9 cellular contexts compared by ENCODE assay signal in genomic region chr1:32871364-32872188, GRCh38. TPM values are rescaled to one million over a fixed set of nuclear protein-coding genes. Genes with fewer than 3 reads are reported as not detected.
DNase-seq lines count a peak whose midpoint lies in the region; ATAC-seq, FAIRE-seq and TF ChIP-seq lines count a peak whose summit lies in the region.
"Had no signal": no experiment of that assay in that cellular context is flagged by ENCODE, and none has a peak within 500 bp of the region (broad histone marks: within the 10 kb centered on the region; RNA-seq: fewer than 3 reads in every experiment).

No MANE protein-coding gene starts in this region.

- H3K4me1 ChIP-seq in osteoblast (ENCODE audit: insufficient read depth, low read length), result peaks cover 6% of the 10 kb centered on the region

- no peak overlapping the region for H3K27ac ChIP-seq in osteoblast (ENCODE audit: low read depth, low read length)

- no peaks in the 10 kb centered on the region for H3K36me3 ChIP-seq in osteoblast (ENCODE audit: insufficient read depth, low read length)

- H3K27me3 ChIP-seq in osteoblast (ENCODE audit: insufficient read depth, low read length), result peaks cover 20% of the 10 kb centered on the region

- TF ChIP-seq CTCF in fibroblast of mammary gland (conservative IDR thresholded peaks at IDR 0.05; ENCODE audit: control insufficient read depth, insufficient read depth, low read depth, low read length) (no peak), osteoblast (IDR thresholded peaks at IDR 0.05; ENCODE audit: extremely low read depth, low read depth, low read length) (no peak), omental fat pad (IDR thresholded peaks at IDR 0.05) (no peak)

- no peaks in the 10 kb centered on the region for H3K9me3 ChIP-seq in osteoblast (ENCODE audit: low read depth, low read length)

- peak overlapping the region; percentile 63 for H2AFZ ChIP-seq in osteoblast (ENCODE audit: low read length)

- ATAC-seq in omental fat pad (ENCODE audit: low FRiP score), result no peak

- H3K79me2 ChIP-seq in osteoblast (ENCODE audit: insufficient read depth, low read length), result no peaks in the 10 kb centered on the region

- H4K20me1 ChIP-seq in osteoblast (ENCODE audit: insufficient read depth, low read length), result no peaks in the 10 kb centered on the region

- DNase-seq in DMS79 treated with DMSO at 0.1 percent for 48 hours (lab: John Stamatoyannopoulos, UW) (peak; percentile 58), NCI-H2227 treated with DMSO at 0.1 percent for 48 hours (lab: John Stamatoyannopoulos, UW) (peak; percentile 30), fibroblast of mammary gland (ENCODE audit: low read depth) (peak; percentile 10), osteoblast (ENCODE audit: insufficient read length, low spot score, missing footprints) (peak; percentile 85), glomerular visceral epithelial cell (ENCODE audit: extremely low spot score) (no peak), GM19239 (ENCODE audit: insufficient read length, low spot score) (no peak), 8988T (no peak), omental fat pad (ENCODE audit: low spot score) (no peak)
- DNase-seq: SIG-M5 had no signal

- FAIRE-seq in GM19239 (lab: Jason Lieb, UNC), result no peak

- peak overlapping the region; percentile 77 for H3K4me2 ChIP-seq in osteoblast (ENCODE audit: insufficient read depth, low read length)

- H3K4me3 ChIP-seq in fibroblast of mammary gland (ENCODE audit: control insufficient read depth, low read depth, low read length) (peak overlapping the region; percentile 25), osteoblast (ENCODE audit: insufficient read depth, low read length) (peak overlapping the region; percentile 64)

RNA-seq across cellular contexts. Expression of gene FNDC5, which starts 0.9 kb away (rescaled TPM):
- total RNA-seq in osteoblast, result 0.36 TPM in 1 of 2 replicates, not detected in the other
- 1 to 10 TPM in 3 of 4 donors, under 1 TPM in 1; 0.48 to 3.0 (median 1.6) TPM for total RNA-seq in omental fat pad

RNA-seq across cellular contexts. Expression of gene HPCA, which starts 14.7 kb away (rescaled TPM):
- not detected in 2 replicates for total RNA-seq in osteoblast
- total RNA-seq in omental fat pad, result 1 to 10 TPM in 1 of 4 donors, not detected in 3; 1.2 TPM

RNA-seq across cellular contexts. Expression of gene TMEM54, which starts 29.6 kb away (rescaled TPM):
- total RNA-seq in osteoblast, result 16.5 and 22.4 TPM in 2 replicates
- total RNA-seq in omental fat pad, result 10 to 100 TPM; 16.2 to 70.1 (median 26.4) TPM

RNA-seq across cellular contexts. Expression of gene S100PBP, which starts 54.1 kb away (rescaled TPM):
- 42.0 and 57.2 TPM in 2 replicates for total RNA-seq in osteoblast
- 10 to 100 TPM; 20.4 to 47.6 (median 28.4) TPM for total RNA-seq in omental fat pad

RNA-seq across cellular contexts. Expression of gene YARS1, which starts 54.4 kb away (rescaled TPM):
- total RNA-seq in osteoblast, result 183 and 199 TPM in 2 replicates
- 100 to 1,000 TPM in 1 of 4 donors, 10 to 100 TPM in 3; 59.1 to 124 (median 62.6) TPM for total RNA-seq in omental fat pad

Comparison
In these comparisons a context has a peak if more than half of its experiments do, and no peak if none do; other contexts are left out.
1. DNase-seq: peak in DMS79 treated with DMSO at 0.1 percent for 48 hours (single experiment), NCI-H2227 treated with DMSO at 0.1 percent for 48 hours (single experiment), fibroblast of mammary gland (single experiment) and osteoblast (single experiment); none in glomerular visceral epithelial cell (single experiment), GM19239 (single experiment), 8988T (single experiment) and omental fat pad (single experiment).